ENCODE assay signal across 25 cellular contexts in the genomic region with DNA sequence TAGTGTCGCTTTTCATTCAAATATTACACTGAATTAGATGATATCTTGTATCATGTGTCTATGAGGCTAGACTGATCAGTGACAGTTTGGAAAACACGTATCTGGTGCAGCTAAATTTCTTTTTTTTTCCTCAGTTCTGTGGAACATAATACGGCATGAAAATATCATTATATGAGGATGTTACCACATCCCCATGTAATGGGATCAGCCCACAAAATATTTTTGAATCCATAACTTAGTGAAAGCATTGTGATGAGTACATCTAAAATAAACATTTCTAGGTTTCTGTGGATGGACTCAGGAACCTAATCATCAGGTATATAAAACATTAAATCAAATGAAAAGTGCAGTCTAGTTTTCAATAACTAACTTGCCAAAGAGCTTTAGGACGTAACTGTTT.
DNase-seq lines count a peak whose midpoint lies in the region; ATAC-seq and TF ChIP-seq lines count a peak whose summit lies in the region.
"Had no signal": no experiment of that assay in that cellular context is flagged by ENCODE, and none has a peak within 500 bp of the region (broad histone marks: within the 10 kb centered on the region; RNA-seq: fewer than 3 reads in every experiment).

No MANE protein-coding gene starts in this region.

- ATAC-seq in SK-N-SH treated with all-trans-retinoic acid at 6 μM for 48 hours (no peak), HG03159 (IDR thresholded peaks at IDR 0.05; ENCODE audit: unreplicated experiment) (no peak)
- ATAC-seq: CD8-positive, alpha-beta T cell; HCT116 had no signal

- H3K27me3 ChIP-seq in SK-N-SH (ENCODE audit: insufficient read depth): no peaks in the 10 kb centered on the region

- no peaks in the 10 kb centered on the region for H3K79me2 ChIP-seq in SK-N-SH (ENCODE audit: insufficient read depth)

- H3K27ac Mint-ChIP-seq in progenitor cell of endocrine pancreas: no peak overlapping the region
- H3K27ac Mint-ChIP-seq: activated T-cell treated with anti-CD3 and anti-CD28 coated beads, Interleukin-2, amount 50 U/mL, for 24 hours; CD8-positive, alpha-beta T cell had no signal

- H3K27ac ChIP-seq in SK-N-SH (ENCODE audit: low read depth in 2 of 2, low read length in 1 of 2): no peak overlapping the region

- no peak overlapping the region for H3K4me3 ChIP-seq in SK-N-SH (ENCODE audit: low read depth in 2 of 2, low read length in 1 of 2)

- no peak overlapping the region for H3K4me3 Mint-ChIP-seq in progenitor cell of endocrine pancreas (ENCODE audit: low read depth)
- H3K4me3 Mint-ChIP-seq: activated T-cell treated with anti-CD3 and anti-CD28 coated beads, Interleukin-2, amount 50 U/mL, for 24 hours; CD8-positive, alpha-beta T cell had no signal

- H3K27me3 Mint-ChIP-seq in progenitor cell of endocrine pancreas: no peaks in the 10 kb centered on the region
- H3K27me3 Mint-ChIP-seq: activated T-cell treated with anti-CD3 and anti-CD28 coated beads, Interleukin-2, amount 50 U/mL, for 24 hours had no signal

- H3K9me3 ChIP-seq in SK-N-SH: no peaks in the 10 kb centered on the region

- H3K4me2 ChIP-seq in SK-N-SH: no peak overlapping the region

- TF ChIP-seq RAD21 in SK-N-SH (IDR thresholded peaks at IDR 0.05; ENCODE audit: low read length): no peak

- TF ChIP-seq CTCF in SK-N-SH (IDR thresholded peaks at IDR 0.05): no peak
- no peak for TF ChIP-seq CTCF in progenitor cell of endocrine pancreas (IDR thresholded peaks at IDR 0.05; ENCODE audit: unreplicated experiment)

- no peaks in the 10 kb centered on the region for H3K36me3 ChIP-seq in SK-N-SH (replicated peaks in 1 of 2; ENCODE audit: control insufficient read depth in 1 of 2, insufficient read depth in 2 of 2, low read length in 1 of 2)

- CTCF ChIA-PET in SK-N-SH (lab: Yijun Ruan, JAX): interaction anchor here (0.8 to 5.1 kb wide), 2 partner anchors 245 to 249 kb away, joined by 4 to 32 read pairs; no protein-coding TSS in a partner anchor

- H4K20me1 ChIP-seq in SK-N-SH (ENCODE audit: insufficient read depth): no peaks in the 10 kb centered on the region

- no peak overlapping the region for H3K9ac ChIP-seq in SK-N-SH

- peaks cover 7% of the 10 kb centered on the region for H3K9me3 Mint-ChIP-seq in progenitor cell of endocrine pancreas (ENCODE audit: low read depth)
- H3K9me3 Mint-ChIP-seq: activated T-cell treated with anti-CD3 and anti-CD28 coated beads, Interleukin-2, amount 50 U/mL, for 24 hours; CD8-positive, alpha-beta T cell had no signal

- H3F3A ChIP-seq in SK-N-SH (replicated peaks; ENCODE audit: insufficient read depth): no peaks in the 10 kb centered on the region

- WGBS in SK-N-SH (ENCODE audit: low lambda C conversion rate): 60% methylated on average over 4 of the region's 4 CpGs

- H3K4me1 ChIP-seq in SK-N-SH (ENCODE audit: control insufficient read depth in 1 of 2, insufficient read depth in 2 of 2, low read depth in 1 of 2, low read length in 1 of 2): no peaks in the 10 kb centered on the region

- H3K4me1 Mint-ChIP-seq in progenitor cell of endocrine pancreas (ENCODE audit: low read depth): peaks cover 10% of the 10 kb centered on the region

- peak overlapping the region; percentile 26; the same call in 1 of the 2 replicates for H2AFZ ChIP-seq in SK-N-SH (ENCODE audit: low read depth)

- H3K36me3 Mint-ChIP-seq in progenitor cell of endocrine pancreas (ENCODE audit: insufficient read depth): no peaks in the 10 kb centered on the region
- H3K36me3 Mint-ChIP-seq: CD8-positive, alpha-beta T cell had no signal

- TF ChIP-seq EP300 in SK-N-SH (IDR thresholded peaks at IDR 0.05; ENCODE audit: borderline replicate concordance in 1 of 2, low read depth in 1 of 2, low read length in 1 of 2): no peak

- DNase-seq in SK-N-SH (no peak), globus pallidus (ENCODE audit: low spot score) (peak; percentile 40), putamen (ENCODE audit: low spot score) (peak; percentile 8), NCI-H187 (lab: John Stamatoyannopoulos, UW) (no peak), NCI-H524 treated with DMSO at 0.1 percent for 48 hours (lab: John Stamatoyannopoulos, UW) (no peak), progenitor cell of endocrine pancreas (ENCODE audit: low spot score, unreplicated experiment) (no peak)
- DNase-seq: 8988T; activated CD4-positive, CD25-positive, alpha-beta regulatory T cell treated with anti-CD3 and anti-CD28 coated beads, Interleukin-2, amount 50 U/mL, for 72 hours; activated naive CD4-positive, alpha-beta T cell; activated T-cell treated with anti-CD3 and anti-CD28 coated beads, Interleukin-2, amount 50 U/mL, for 24 hours; AML-193; CD8-positive, alpha-beta T cell; central memory CD4-positive, alpha-beta T cell; Karpas-422; left ventricle myocardium superior; NCI-H1048; NCI-H1930; NCI-H226; NCI-H82; OCI-M1; retina; Right ventricle myocardium superior had no signal

- POLR2A ChIA-PET in SK-N-SH (lab: Yijun Ruan, JAX): no interaction called here

- H3K9me2 ChIP-seq in SK-N-SH: no peaks in the 10 kb centered on the region

TF ChIP-seq in SK-N-SH, 30 proteins besides CTCF, POLR2A, EP300 and RAD21 (continues in another document):
- TF ChIP-seq TCF12 (IDR thresholded peaks at IDR 0.05) (no peak), SIN3A (IDR thresholded peaks at IDR 0.05; ENCODE audit: borderline replicate concordance, low read depth, low read length) (no peak), FOXJ3 (CRISPR knock-in tag; IDR thresholded peaks at IDR 0.05) (no peak), POLR2AphosphoS5 (IDR thresholded peaks at IDR 0.05; ENCODE audit: low read depth, low read length) (no peak), GABPA (IDR thresholded peaks at IDR 0.05; ENCODE audit: low read depth) (no peak), RFX5 (IDR thresholded peaks at IDR 0.05; ENCODE audit: low read length) (no peak), GATA2 (CRISPR knock-in tag; IDR thresholded peaks at IDR 0.05) (no peak), TEAD4 (IDR thresholded peaks at IDR 0.05; ENCODE audit: borderline replicate concordance, insufficient read depth) (no peak)
- TF ChIP-seq, protein P1, sequence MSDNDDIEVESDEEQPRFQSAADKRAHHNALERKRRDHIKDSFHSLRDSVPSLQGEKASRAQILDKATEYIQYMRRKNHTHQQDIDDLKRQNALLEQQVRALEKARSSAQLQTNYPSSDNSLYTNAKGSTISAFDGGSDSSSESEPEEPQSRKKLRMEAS (IDR thresholded peaks at IDR 0.05; ENCODE audit: low read depth): no peak
- TF ChIP-seq, protein P2, sequence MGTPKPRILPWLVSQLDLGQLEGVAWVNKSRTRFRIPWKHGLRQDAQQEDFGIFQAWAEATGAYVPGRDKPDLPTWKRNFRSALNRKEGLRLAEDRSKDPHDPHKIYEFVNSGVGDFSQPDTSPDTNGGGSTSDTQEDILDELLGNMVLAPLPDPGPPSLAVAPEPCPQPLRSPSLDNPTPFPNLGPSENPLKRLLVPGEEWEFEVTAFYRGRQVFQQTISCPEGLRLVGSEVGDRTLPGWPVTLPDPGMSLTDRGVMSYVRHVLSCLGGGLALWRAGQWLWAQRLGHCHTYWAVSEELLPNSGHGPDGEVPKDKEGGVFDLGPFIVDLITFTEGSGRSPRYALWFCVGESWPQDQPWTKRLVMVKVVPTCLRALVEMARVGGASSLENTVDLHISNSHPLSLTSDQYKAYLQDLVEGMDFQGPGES (IDR thresholded peaks at IDR 0.05; ENCODE audit: low read depth, low read length): no peak
- TF ChIP-seq, protein P3, sequence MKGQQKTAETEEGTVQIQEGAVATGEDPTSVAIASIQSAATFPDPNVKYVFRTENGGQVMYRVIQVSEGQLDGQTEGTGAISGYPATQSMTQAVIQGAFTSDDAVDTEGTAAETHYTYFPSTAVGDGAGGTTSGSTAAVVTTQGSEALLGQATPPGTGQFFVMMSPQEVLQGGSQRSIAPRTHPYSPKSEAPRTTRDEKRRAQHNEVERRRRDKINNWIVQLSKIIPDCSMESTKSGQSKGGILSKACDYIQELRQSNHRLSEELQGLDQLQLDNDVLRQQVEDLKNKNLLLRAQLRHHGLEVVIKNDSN (IDR thresholded peaks at IDR 0.05; ENCODE audit: borderline replicate concordance, low read depth): no peak

TF ChIP-seq in SK-N-SH treated with all-trans-retinoic acid at 6 μM for 48 hours, 23 proteins besides CTCF, POLR2A, EP300 and RAD21 (continues in another document):
- TF ChIP-seq, protein P4, sequence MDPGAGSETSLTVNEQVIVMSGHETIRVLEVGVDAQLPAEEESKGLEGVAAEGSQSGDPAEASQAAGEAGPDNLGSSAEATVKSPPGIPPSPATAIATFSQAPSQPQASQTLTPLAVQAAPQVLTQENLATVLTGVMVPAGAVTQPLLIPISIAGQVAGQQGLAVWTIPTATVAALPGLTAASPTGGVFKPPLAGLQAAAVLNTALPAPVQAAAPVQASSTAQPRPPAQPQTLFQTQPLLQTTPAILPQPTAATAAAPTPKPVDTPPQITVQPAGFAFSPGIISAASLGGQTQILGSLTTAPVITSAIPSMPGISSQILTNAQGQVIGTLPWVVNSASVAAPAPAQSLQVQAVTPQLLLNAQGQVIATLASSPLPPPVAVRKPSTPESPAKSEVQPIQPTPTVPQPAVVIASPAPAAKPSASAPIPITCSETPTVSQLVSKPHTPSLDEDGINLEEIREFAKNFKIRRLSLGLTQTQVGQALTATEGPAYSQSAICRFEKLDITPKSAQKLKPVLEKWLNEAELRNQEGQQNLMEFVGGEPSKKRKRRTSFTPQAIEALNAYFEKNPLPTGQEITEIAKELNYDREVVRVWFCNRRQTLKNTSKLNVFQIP (CRISPR knock-in tag; IDR thresholded peaks at IDR 0.05; ENCODE audit: borderline replicate concordance, low read depth): no peak
- no peak for TF ChIP-seq SNAI2 (CRISPR knock-in tag; IDR thresholded peaks at IDR 0.05)
- TF ChIP-seq, protein P5, sequence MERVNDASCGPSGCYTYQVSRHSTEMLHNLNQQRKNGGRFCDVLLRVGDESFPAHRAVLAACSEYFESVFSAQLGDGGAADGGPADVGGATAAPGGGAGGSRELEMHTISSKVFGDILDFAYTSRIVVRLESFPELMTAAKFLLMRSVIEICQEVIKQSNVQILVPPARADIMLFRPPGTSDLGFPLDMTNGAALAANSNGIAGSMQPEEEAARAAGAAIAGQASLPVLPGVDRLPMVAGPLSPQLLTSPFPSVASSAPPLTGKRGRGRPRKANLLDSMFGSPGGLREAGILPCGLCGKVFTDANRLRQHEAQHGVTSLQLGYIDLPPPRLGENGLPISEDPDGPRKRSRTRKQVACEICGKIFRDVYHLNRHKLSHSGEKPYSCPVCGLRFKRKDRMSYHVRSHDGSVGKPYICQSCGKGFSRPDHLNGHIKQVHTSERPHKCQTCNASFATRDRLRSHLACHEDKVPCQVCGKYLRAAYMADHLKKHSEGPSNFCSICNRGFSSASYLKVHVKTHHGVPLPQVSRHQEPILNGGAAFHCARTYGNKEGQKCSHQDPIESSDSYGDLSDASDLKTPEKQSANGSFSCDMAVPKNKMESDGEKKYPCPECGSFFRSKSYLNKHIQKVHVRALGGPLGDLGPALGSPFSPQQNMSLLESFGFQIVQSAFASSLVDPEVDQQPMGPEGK (CRISPR knock-in tag; IDR thresholded peaks at IDR 0.05; ENCODE audit: borderline replicate concordance): no peak
- no peak for TF ChIP-seq TCF4 (CRISPR knock-in tag; IDR thresholded peaks at IDR 0.05; ENCODE audit: borderline replicate concordance)

Comparison
In these comparisons a context has a peak if more than half of its experiments do, and no peak if none do; other contexts are left out.
1. DNase-seq: peak in globus pallidus (single experiment) and putamen (single experiment); none in SK-N-SH (single experiment), NCI-H187 (0 of 2), NCI-H524 treated with DMSO at 0.1 percent for 48 hours (single experiment) and progenitor cell of endocrine pancreas (single experiment).